ENCODE assay signal across 26 cellular contexts in genomic region chr3:37544869-37545352, GRCh38.
DNase-seq lines count a peak whose midpoint lies in the region; ATAC-seq and TF ChIP-seq lines count a peak whose summit lies in the region.
"Had no signal": no experiment of that assay in that cellular context is flagged by ENCODE, and none has a peak within 500 bp of the region (broad histone marks: within the 10 kb centered on the region; RNA-seq: fewer than 3 reads in every experiment).

No MANE protein-coding gene starts in this region.

- H3K9ac ChIP-seq in MM.1S (ENCODE audit: low read length): no peak overlapping the region

- no peak overlapping the region for H3K4me2 ChIP-seq in MM.1S (ENCODE audit: low read depth, low read length)
- H3K4me2 ChIP-seq: smooth muscle cell had no signal

- H3F3A ChIP-seq in MM.1S (ENCODE audit: insufficient read depth, low read length): no peaks in the 10 kb centered on the region

- WGBS in heart right ventricle, 2 donors: 63 to 72% methylated on average over 5 of the region's 5 CpGs
- 46 to 70% (median 61%) methylated on average over 5 of the region's 5 CpGs for WGBS in stomach, 5 donors

- no peaks in the 10 kb centered on the region for H3K27me3 ChIP-seq in heart right ventricle
- H3K27me3 ChIP-seq in stomach: no peaks in the 10 kb centered on the region
- no peaks in the 10 kb centered on the region for H3K27me3 ChIP-seq in MM.1S (replicated peaks; ENCODE audit: insufficient read depth, low read length)
- H3K27me3 ChIP-seq: SJCRH30 had no signal

- H3K27ac ChIP-seq in heart right ventricle (peak overlapping the region in 9 of 10 donors; percentile 7 to 70 (median 54)), stomach (peak overlapping the region in 4 of 5 donors; percentile 9 to 74 (median 25)), MM.1S (ENCODE audit: low read length) (no peak overlapping the region)
- H3K27ac ChIP-seq: SJCRH30 had no signal

- H2AFZ ChIP-seq in MM.1S (ENCODE audit: low read length): no peak overlapping the region

- no peaks in the 10 kb centered on the region for H4K20me1 ChIP-seq in MM.1S (ENCODE audit: insufficient read depth, low read length)

- H3K4me1 ChIP-seq in heart right ventricle: peaks cover 9 to 72% (median 44%) of the 10 kb centered on the region in 9 donors
- H3K4me1 ChIP-seq in stomach: peaks cover 0 to 47% (median 11%) of the 10 kb centered on the region in 4 donors
- no peaks in the 10 kb centered on the region for H3K4me1 ChIP-seq in MM.1S (ENCODE audit: low read length)
- H3K4me1 ChIP-seq: SJCRH30 had no signal

- ATAC-seq in heart right ventricle (peak in 4 of 8 donors; percentile 16 to 37 (median 20)), Right ventricle myocardium inferior (no peak), left lobe of liver (peak; percentile 54)
- ATAC-seq: activated CD4-positive, alpha-beta T cell treated with anti-CD3 and anti-CD28 coated beads for 36 hours; CD8-positive, alpha-beta T cell had no signal

- TF ChIP-seq CTCF in heart right ventricle (IDR thresholded peaks at IDR 0.05): no peak
- no peak for TF ChIP-seq CTCF in stomach (IDR thresholded peaks at IDR 0.05)
- no peak for TF ChIP-seq CTCF in foreskin fibroblast (IDR thresholded peaks at IDR 0.05; ENCODE audit: low read depth, low read length)
- no peak for TF ChIP-seq CTCF in MM.1S (IDR thresholded peaks at IDR 0.05; ENCODE audit: low read length)

- no peaks in the 10 kb centered on the region for H3K9me2 ChIP-seq in MM.1S (replicated peaks; ENCODE audit: insufficient read depth, low read length)

- intact Hi-C loops in heart right ventricle (cut with DNase I) (loop anchor here in 1 of 10 donors (5.0 kb wide), 1 partner anchor 197 kb away; no protein-coding TSS in a partner anchor), Right ventricle myocardium inferior (cut with DNase I) (no loop called here), stomach (cut with DNase I; ENCODE audit: low total_unique reads) (no loop called here)

- peaks cover 0 to 90% (median 12%) of the 10 kb centered on the region in 9 donors for H3K36me3 ChIP-seq in heart right ventricle
- H3K36me3 ChIP-seq in stomach: peaks cover 0 to 23% (median 6%) of the 10 kb centered on the region in 4 donors
- no peaks in the 10 kb centered on the region for H3K36me3 ChIP-seq in MM.1S (replicated peaks; ENCODE audit: insufficient read depth, low read length)
- H3K36me3 ChIP-seq: SJCRH30 had no signal

- TF ChIP-seq EP300 in stomach (IDR thresholded peaks at IDR 0.05): no peak

- DNase-seq in heart right ventricle (no peak), Right ventricle myocardium inferior (ENCODE audit: missing footprints) (no peak), cerebellum (ENCODE audit: low spot score) (peak; percentile 52), left lobe of liver (ENCODE audit: low spot score) (no peak), stomach (no peak), foreskin fibroblast (no peak), MM.1S (no peak), NCI-H146 treated with DMSO at 0.1 percent for 48 hours (lab: John Stamatoyannopoulos, UW; ENCODE audit: unreplicated experiment) (no peak)
- DNase-seq: activated CD4-positive, alpha-beta T cell treated with anti-CD3 and anti-CD28 coated beads for 36 hours; activated T-cell treated with anti-CD3 and anti-CD28 coated beads for 4 hours; anterior cingulate cortex; CD8-positive, alpha-beta T cell; cortex of kidney; DMS79 treated with DMSO at 0.1 percent for 48 hours; H7; islet precursor cell; mammary epithelial cell; NCI-H1048; NCI-H187 treated with DMSO at 0.1 percent for 48 hours; NCI-H524 treated with DMSO at 0.1 percent for 48 hours; occipital lobe; SJCRH30; stimulated activated CD4-positive, alpha-beta T cell treated with anti-CD3 and anti-CD28 coated beads, Interleukin-2, amount 100 ng/mL, for 24 hours; T-helper 1 cell; trophoblast cell had no signal

- TF ChIP-seq POLR2A in stomach (IDR thresholded peaks at IDR 0.05): no peak

- no peaks in the 10 kb centered on the region for H3K79me2 ChIP-seq in MM.1S (ENCODE audit: low read length)

- no peaks in the 10 kb centered on the region for H3K9me3 ChIP-seq in heart right ventricle
- H3K9me3 ChIP-seq in stomach: no peaks in the 10 kb centered on the region
- no peaks in the 10 kb centered on the region for H3K9me3 ChIP-seq in MM.1S (replicated peaks; ENCODE audit: insufficient read depth, low read length)
- H3K9me3 ChIP-seq: SJCRH30 had no signal

- no peak overlapping the region for H3K4me3 ChIP-seq in heart right ventricle
- H3K4me3 ChIP-seq in stomach: no peak overlapping the region
- H3K4me3 ChIP-seq in foreskin fibroblast (ENCODE audit: low read depth in 1 of 2, low read length in 2 of 2): no peak overlapping the region
- H3K4me3 ChIP-seq in MM.1S (ENCODE audit: low read length): no peak overlapping the region
- H3K4me3 ChIP-seq: SJCRH30, smooth muscle cell had no signal
